8 cellular contexts compared by ENCODE assay signal in the genomic region with DNA sequence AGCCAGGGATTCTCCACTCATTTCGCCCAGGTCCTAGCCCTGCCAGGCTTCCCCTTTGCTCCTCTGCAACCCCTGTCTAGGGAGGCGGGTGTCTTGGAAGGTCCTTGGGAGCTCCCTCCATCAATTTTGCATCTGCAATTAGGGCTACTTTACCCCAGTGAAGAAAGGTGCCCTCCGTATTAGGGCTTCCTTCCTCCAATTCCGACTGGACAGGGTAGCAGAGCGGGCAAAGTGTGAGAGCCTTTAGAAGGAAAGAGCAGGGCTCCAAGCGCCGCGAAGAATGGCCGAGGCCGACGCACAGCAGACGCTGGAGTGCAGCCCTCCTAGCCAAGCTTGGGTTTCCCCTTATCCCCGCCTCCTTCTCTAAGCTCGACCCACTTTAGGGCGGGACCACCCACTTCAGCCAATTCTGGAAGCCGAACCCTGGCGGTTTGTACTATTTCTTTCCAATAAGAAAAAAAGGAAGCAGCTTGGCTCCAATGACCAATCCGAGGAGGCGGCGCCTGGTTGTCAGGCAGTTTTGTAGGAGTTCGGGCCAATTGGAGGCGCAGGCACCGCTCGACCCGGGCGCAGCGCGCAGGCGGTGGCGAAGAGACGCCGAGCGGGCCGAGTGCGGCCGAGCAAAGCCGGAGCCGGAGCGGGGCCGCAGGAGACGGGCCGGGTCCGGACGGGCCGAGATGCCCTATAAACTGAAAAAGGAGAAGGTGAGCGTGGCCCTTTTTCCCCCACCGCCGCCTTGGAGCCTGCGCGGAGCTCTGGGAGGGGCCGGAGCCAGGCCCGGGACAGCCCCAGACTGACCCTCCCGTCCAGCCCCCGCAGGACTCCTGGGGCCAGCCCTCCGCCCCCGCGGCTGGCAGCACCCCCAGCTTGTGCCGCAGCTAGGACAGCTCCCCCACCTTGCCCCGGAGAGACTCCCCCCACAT. TPM values are rescaled to one million over a fixed set of nuclear protein-coding genes. Genes with fewer than 3 reads are reported as not detected.
DNase-seq lines count a peak whose midpoint lies in the region; ATAC-seq and TF ChIP-seq lines count a peak whose summit lies in the region.

A gene (plus strand): TSS at position 570 of the 923 bp plus-strand sequence. CDS start 108 bp downstream, at position 678.

- no peak for TF ChIP-seq CTCF in fibroblast of pulmonary artery (IDR thresholded peaks at IDR 0.05; ENCODE audit: low read length, missing control alignments)

- peak; percentile 99 for DNase-seq in ELF-1 (ENCODE audit: low read depth, low spot score)
- peak; percentile 97 for DNase-seq in H7
- DNase-seq in M059J (ENCODE audit: low read depth) = peak; percentile 100
- DNase-seq in SHP77 (lab: John Stamatoyannopoulos, UW) = peak; percentile 100
- DNase-seq in activated effector memory CD4-positive, alpha-beta T cell treated with Interleukin-2 at 50 U/mL for 16 hours = peak; percentile 97
- peak; percentile 99 for DNase-seq in fibroblast of pulmonary artery (ENCODE audit: low read depth)
- peak; percentile 97 for DNase-seq in natural killer cell treated with Interleukin-12 subunit alpha and Interleukin-12 subunit beta and Interleukin-15 and Interleukin-18, amount 100 ng/mL, for 72 hours (ENCODE audit: low spot score)
- peak; percentile 94 for DNase-seq in stimulated activated naive CD8-positive, alpha-beta T cell treated with anti-CD3 and anti-CD28 coated beads, Interleukin-15, Interleukin-2, amounts not matched to agents 100 U/mL and 50 U/mL, for 24 hours

- H3K4me3 ChIP-seq in H7 (ENCODE audit: insufficient read depth, low read depth, low read length) (peak within 1 kb of the TSS; percentile 88), fibroblast of pulmonary artery (replicated peaks; ENCODE audit: low read depth, low read length) (peak within 1 kb of the TSS; percentile 78)

- peak; percentile 97 for ATAC-seq in natural killer cell treated with Interleukin-12 subunit alpha and Interleukin-12 subunit beta and Interleukin-15 and Interleukin-18, amount 100 ng/mL, for 72 hours
- ATAC-seq in stimulated activated naive CD8-positive, alpha-beta T cell treated with anti-CD3 and anti-CD28 coated beads, Interleukin-15, Interleukin-2, amounts not matched to agents 100 U/mL and 50 U/mL, for 24 hours = peak; percentile 93

- H3K9me3 Mint-ChIP-seq in natural killer cell treated with Interleukin-12 subunit alpha and Interleukin-12 subunit beta and Interleukin-15 and Interleukin-18, amount 100 ng/mL, for 72 hours = no peaks in the 10 kb centered on the region

- no peaks in the 10 kb centered on the region for H3K27me3 Mint-ChIP-seq in natural killer cell treated with Interleukin-12 subunit alpha and Interleukin-12 subunit beta and Interleukin-15 and Interleukin-18, amount 100 ng/mL, for 72 hours

- H3K27me3 ChIP-seq in H7 (ENCODE audit: control insufficient read depth, insufficient read depth, low read length) = no peaks in the 10 kb centered on the region; the same call in 1 of the 2 replicates

- peak within 1 kb of the TSS; percentile 77 to 91 for H3K27ac Mint-ChIP-seq in natural killer cell treated with Interleukin-12 subunit alpha and Interleukin-12 subunit beta and Interleukin-15 and Interleukin-18, amount 100 ng/mL, for 72 hours

- peaks cover 4% of the 10 kb centered on the region for H3K36me3 Mint-ChIP-seq in natural killer cell treated with Interleukin-12 subunit alpha and Interleukin-12 subunit beta and Interleukin-15 and Interleukin-18, amount 100 ng/mL, for 72 hours

- peak within 1 kb of the TSS; percentile 92 for H3K4me3 Mint-ChIP-seq in natural killer cell treated with Interleukin-12 subunit alpha and Interleukin-12 subunit beta and Interleukin-15 and Interleukin-18, amount 100 ng/mL, for 72 hours

- H3K4me1 Mint-ChIP-seq in natural killer cell treated with Interleukin-12 subunit alpha and Interleukin-12 subunit beta and Interleukin-15 and Interleukin-18, amount 100 ng/mL, for 72 hours (ENCODE audit: low read depth in 2 of 2) = peaks cover 49 to 50% of the 10 kb centered on the region in 2 donors

- H3K36me3 ChIP-seq in H7 (replicated peaks; ENCODE audit: control insufficient read depth, insufficient read depth, low read length) = no peaks in the 10 kb centered on the region; the same call in none of the 2 replicates

RNA-seq across cellular contexts. Expression of the gene that starts here (rescaled TPM):
- total RNA-seq in H7 (2014; rRNA removed; shearing (Covaris generic)) = 58.9 and 62.8 TPM in 2 replicates
- total RNA-seq in M059J (2014; rRNA removed; shearing (Covaris generic)) = 66.6 and 94.2 TPM in 2 replicates
- 10 to 100 TPM; 38.9 to 47.8 TPM for total RNA-seq in natural killer cell treated with Interleukin-12 subunit alpha and Interleukin-12 subunit beta and Interleukin-15 and Interleukin-18, amount 100 ng/mL, for 72 hours

Comparison
In these comparisons a context has a peak if more than half of its experiments do, and no peak if none do; other contexts are left out.
1. Peak in every context shown above with its lines: DNase-seq, ATAC-seq and H3K4me3 ChIP-seq.